ENCODE assay signal across 21 cellular contexts in genomic region chr22:44521326-44521725, GRCh38.
"Had no signal": no experiment of that assay in that cellular context is flagged by ENCODE, and none has a peak within 500 bp of the region (broad histone marks: within the 10 kb centered on the region; RNA-seq: fewer than 3 reads in every experiment).

No MANE protein-coding gene starts in this region.

- H3K36me3 Mint-ChIP-seq: activated naive CD8-positive, alpha-beta T cell treated with anti-CD3 and anti-CD28 coated beads for 36 hours had no signal

- DNase-seq: activated CD4-positive, alpha-beta T cell treated with anti-CD3 and anti-CD28 coated beads for 48 hours; activated CD4-positive, alpha-beta T cell treated with anti-CD3 and anti-CD28 coated beads, Interleukin-2, amount 50 U/mL, for 4 hours; activated CD4-positive, CD25-positive, alpha-beta regulatory T cell treated with anti-CD3 and anti-CD28 coated beads, Interleukin-2, amount 50 U/mL, for 72 hours; activated CD8-positive, alpha-beta T cell treated with anti-CD3 and anti-CD28 coated beads, Interleukin-2, amount 10 ng/mL, durations not matched to agents 7 days and 5 days; activated gamma-delta T cell; activated naive CD4-positive, alpha-beta T cell treated with anti-CD3 and anti-CD28 coated beads for 36 hours; activated naive CD8-positive, alpha-beta T cell treated with anti-CD3 and anti-CD28 coated beads for 36 hours; central memory CD4-positive, alpha-beta T cell; Kasumi-1; KBM-7; NCI-H1105 treated with DMSO at 0.1 percent for 48 hours; NCI-H1436 treated with DMSO at 0.1 percent for 48 hours; NCI-H187; NCI-H2081; NCI-H510A treated with DMSO at 0.1 percent for 48 hours; NCI-H69; Peyer's patch; SHP77 treated with DMSO at 0.1 percent for 48 hours had no signal

- H3K4me1 Mint-ChIP-seq: activated naive CD8-positive, alpha-beta T cell treated with anti-CD3 and anti-CD28 coated beads for 36 hours; WTC11 had no signal

- H3K4me3 Mint-ChIP-seq: activated CD8-positive, alpha-beta T cell treated with anti-CD3 and anti-CD28 coated beads, Interleukin-2, amount 10 ng/mL, durations not matched to agents 7 days and 5 days; activated naive CD4-positive, alpha-beta T cell treated with anti-CD3 and anti-CD28 coated beads for 36 hours; activated naive CD8-positive, alpha-beta T cell treated with anti-CD3 and anti-CD28 coated beads for 36 hours; activated T-helper 1 cell treated with anti-CD3 and anti-CD28 coated beads, Interleukin-12 subunit alpha, Interleukin-12 subunit beta, Interleukin-2, Interleukin-4 antibody, amounts not matched to agents 30 ng/mL and 10 ng/mL and 1 ng/mL, durations not matched to agents 14 hours and 24 hours and 36 hours; T-helper 1 cell treated with Interleukin-12 subunit alpha and Interleukin-12 subunit beta and Interleukin-4 antibody, amounts not matched to agents 30 μg/mL and 1 μg/mL, for 36 hours; WTC11 had no signal

- ATAC-seq: activated CD8-positive, alpha-beta T cell treated with anti-CD3 and anti-CD28 coated beads, Interleukin-2, amount 10 ng/mL, durations not matched to agents 7 days and 5 days; WTC11 had no signal

- H3K4me3 ChIP-seq: Peyer's patch had no signal

- H3K4me1 ChIP-seq: Peyer's patch had no signal

- H3K27ac ChIP-seq: Peyer's patch had no signal

- H3K9me3 ChIP-seq: Peyer's patch had no signal

- H3K27ac Mint-ChIP-seq: activated CD8-positive, alpha-beta T cell treated with anti-CD3 and anti-CD28 coated beads, Interleukin-2, amount 10 ng/mL, durations not matched to agents 7 days and 5 days; activated naive CD4-positive, alpha-beta T cell treated with anti-CD3 and anti-CD28 coated beads for 36 hours; activated naive CD8-positive, alpha-beta T cell treated with anti-CD3 and anti-CD28 coated beads for 36 hours; activated T-helper 1 cell treated with anti-CD3 and anti-CD28 coated beads, Interleukin-12 subunit alpha, Interleukin-12 subunit beta, Interleukin-2, Interleukin-4 antibody, amounts not matched to agents 30 ng/mL and 10 ng/mL and 1 ng/mL, durations not matched to agents 14 hours and 24 hours and 36 hours; T-helper 1 cell treated with Interleukin-12 subunit alpha and Interleukin-12 subunit beta and Interleukin-4 antibody, amounts not matched to agents 30 μg/mL and 1 μg/mL, for 36 hours; WTC11 had no signal

- H3K36me3 ChIP-seq: Peyer's patch had no signal

- H3K27me3 ChIP-seq: Peyer's patch had no signal
